In genomic region chrX:24646745-24647182, GRCh38 we compare ENCODE assay signal across 8 cellular contexts. TPM values are rescaled to one million over a fixed set of nuclear protein-coding genes. Genes with fewer than 3 reads are reported as not detected.
DNase-seq lines count a peak whose midpoint lies in the region; ATAC-seq, FAIRE-seq and TF ChIP-seq lines count a peak whose summit lies in the region.

No MANE protein-coding gene starts in this region.

- ATAC-seq in GM18520 (IDR thresholded peaks at IDR 0.05; ENCODE audit: unreplicated experiment), result no peak

- H3K4me3 ChIP-seq in HFF-Myc (replicated peaks; ENCODE audit: low read depth, low read length), result 0 out of 2 replicates have a peak overlapping the region, but pooled peaks have one; percentile 7
- H3K4me3 ChIP-seq in fibroblast of the aortic adventitia (ENCODE audit: low read depth, low read length), result no peak overlapping the region
- no peak overlapping the region for H3K4me3 ChIP-seq in small intestine (ENCODE audit: low read depth in 1 of 2, low read length in 2 of 2)

- H3K9me3 ChIP-seq in small intestine (ENCODE audit: control insufficient read depth, low read depth), result no peaks in the 10 kb centered on the region

- no peaks in the 10 kb centered on the region for H3K4me1 ChIP-seq in small intestine (ENCODE audit: control insufficient read depth in 2 of 2, insufficient read depth in 1 of 2, low read depth in 1 of 2, low read length in 1 of 2)

- no peak overlapping the region for H3K27ac ChIP-seq in small intestine (ENCODE audit: low read depth in 1 of 2, low read length in 1 of 2)

- H3K27me3 ChIP-seq in small intestine (ENCODE audit: control insufficient read depth in 2 of 2, insufficient read depth in 2 of 2, low read length in 2 of 2), result peaks cover 0 to 2% of the 10 kb centered on the region in 2 donors

- no peaks in the 10 kb centered on the region for H3K36me3 ChIP-seq in small intestine (ENCODE audit: control insufficient read depth in 2 of 2, insufficient read depth in 2 of 2, low read length in 2 of 2)

- in situ Hi-C loops in SK-MEL-5 (cut with HindIII; ENCODE audit: low pct_unique_long_range_greater_than_20kb, low sequenced_read_pairs), result no loop called here

- WGBS in small intestine, 3 donors, result 3 to 27% (median 23%) methylated on average over 13 of the region's 13 CpGs

- peak; percentile 19 for DNase-seq in COLO668 (lab: John Stamatoyannopoulos, UW; ENCODE audit: unreplicated experiment)
- DNase-seq in HFF-Myc (ENCODE audit: extremely low read depth, low read depth), result no peak
- DNase-seq in SK-MEL-5 (ENCODE audit: low read depth, low spot score), result peak; percentile 13
- peak; percentile 5 for DNase-seq in fibroblast of the aortic adventitia (ENCODE audit: low read depth)
- DNase-seq in pons (ENCODE audit: low spot score), result peak; percentile 76
- no peak for DNase-seq in HCEC 1CT
- DNase-seq in small intestine, result no peak

- TF ChIP-seq CTCF in HFF-Myc (IDR thresholded peaks at IDR 0.05; ENCODE audit: low read depth, low read length, missing control alignments) (no peak), fibroblast of the aortic adventitia (IDR thresholded peaks at IDR 0.05; ENCODE audit: insufficient read depth, low read length) (no peak)

- no peak for FAIRE-seq in small intestine (lab: Jason Lieb, UNC)

RNA-seq across cellular contexts. Expression of gene PCYT1B, which starts 0.4 kb away (rescaled TPM):
- total RNA-seq in SK-MEL-5 (2014; rRNA removed; shearing (Covaris generic)), result 1.1 and 1.6 TPM in 2 replicates
- polyA plus RNA-seq in SK-MEL-5 (2015; cell fraction: cytosol; rRNA removed), result 0.71 and 0.77 TPM in 2 replicates
- polyA plus RNA-seq in SK-MEL-5 (2015; cell fraction: nucleus; rRNA removed), result 0.60 and 0.98 TPM in 2 replicates
- 0.27 and 0.74 TPM in 2 replicates for total RNA-seq in fibroblast of the aortic adventitia (ENCODE audit: low replicate concordance)
- under 1 TPM in 1 of 3 donors, not detected in 2; 0.63 TPM for polyA plus RNA-seq in small intestine

RNA-seq across cellular contexts. Expression of gene POLA1, which starts 47.0 kb away (rescaled TPM):
- total RNA-seq in SK-MEL-5 (2014; rRNA removed; shearing (Covaris generic)), result 18.0 and 24.2 TPM in 2 replicates
- polyA plus RNA-seq in SK-MEL-5 (2015; cell fraction: cytosol; rRNA removed), result 15.2 and 17.6 TPM in 2 replicates
- 12.1 and 13.0 TPM in 2 replicates for polyA plus RNA-seq in SK-MEL-5 (2015; cell fraction: nucleus; rRNA removed)
- total RNA-seq in fibroblast of the aortic adventitia (ENCODE audit: low replicate concordance), result 9.2 and 24.9 TPM in 2 replicates
- polyA plus RNA-seq in small intestine, result 1 to 10 TPM; 2.2 to 6.7 (median 2.7) TPM

Comparison
In these comparisons a context has a peak if more than half of its experiments do, and no peak if none do; other contexts are left out.
1. DNase-seq: peak in COLO668 (single experiment), SK-MEL-5 (single experiment), fibroblast of the aortic adventitia (single experiment) and pons (single experiment); none in HFF-Myc (single experiment), HCEC 1CT (single experiment) and small intestine (single experiment).